1 cellular context compared by ENCODE assay signal in the genomic region with DNA sequence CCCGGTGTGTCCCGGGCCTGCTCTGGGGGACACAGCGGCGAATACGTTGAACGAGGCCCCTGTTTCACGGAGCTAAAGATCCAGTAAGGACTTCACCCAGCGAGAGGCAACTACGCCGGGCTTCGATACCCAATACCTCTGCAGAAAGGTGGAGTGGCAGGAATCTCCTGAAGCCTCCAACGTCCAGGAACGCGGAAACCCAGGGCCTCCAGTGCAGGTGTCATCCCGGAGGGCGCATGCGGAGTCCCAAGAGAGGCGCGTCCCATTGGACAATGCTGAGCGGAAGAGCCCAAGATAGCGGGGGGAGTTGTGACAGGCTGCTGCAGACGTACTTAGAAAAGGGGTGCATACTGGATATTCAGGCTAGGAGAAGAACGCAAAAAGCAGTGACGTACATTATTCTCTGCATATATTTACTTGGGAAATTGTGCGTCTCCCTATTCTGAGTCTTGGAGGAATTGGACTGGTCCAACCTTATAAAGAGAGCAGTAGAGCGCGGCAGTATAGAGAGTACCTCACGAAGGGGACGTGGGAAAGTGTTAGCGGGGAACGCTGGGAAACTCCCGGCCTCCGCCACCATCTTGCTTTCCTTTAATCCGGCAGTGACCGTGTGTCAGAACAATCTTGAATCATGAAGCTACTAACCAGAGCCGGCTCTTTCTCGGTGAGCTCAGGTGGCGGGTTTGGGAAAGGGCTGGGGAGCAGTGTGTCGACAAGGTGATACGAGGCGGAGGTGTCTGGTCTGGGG.
TF ChIP-seq lines count a peak whose summit lies in the region.

A gene (plus strand): TSS at position 569 of the 748 bp plus-strand sequence. CDS start 63 bp downstream, at position 632.

TF ChIP-seq in K562, 482 proteins besides CTCF, POLR2A, EP300 and RAD21 (continued from another document and continues in another):
- TF ChIP-seq, protein P1, sequence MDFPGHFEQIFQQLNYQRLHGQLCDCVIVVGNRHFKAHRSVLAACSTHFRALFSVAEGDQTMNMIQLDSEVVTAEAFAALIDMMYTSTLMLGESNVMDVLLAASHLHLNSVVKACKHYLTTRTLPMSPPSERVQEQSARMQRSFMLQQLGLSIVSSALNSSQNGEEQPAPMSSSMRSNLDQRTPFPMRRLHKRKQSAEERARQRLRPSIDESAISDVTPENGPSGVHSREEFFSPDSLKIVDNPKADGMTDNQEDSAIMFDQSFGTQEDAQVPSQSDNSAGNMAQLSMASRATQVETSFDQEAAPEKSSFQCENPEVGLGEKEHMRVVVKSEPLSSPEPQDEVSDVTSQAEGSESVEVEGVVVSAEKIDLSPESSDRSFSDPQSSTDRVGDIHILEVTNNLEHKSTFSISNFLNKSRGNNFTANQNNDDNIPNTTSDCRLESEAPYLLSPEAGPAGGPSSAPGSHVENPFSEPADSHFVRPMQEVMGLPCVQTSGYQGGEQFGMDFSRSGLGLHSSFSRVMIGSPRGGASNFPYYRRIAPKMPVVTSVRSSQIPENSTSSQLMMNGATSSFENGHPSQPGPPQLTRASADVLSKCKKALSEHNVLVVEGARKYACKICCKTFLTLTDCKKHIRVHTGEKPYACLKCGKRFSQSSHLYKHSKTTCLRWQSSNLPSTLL (IDR thresholded peaks at IDR 0.05), result no peak
- TF ChIP-seq, protein P2, sequence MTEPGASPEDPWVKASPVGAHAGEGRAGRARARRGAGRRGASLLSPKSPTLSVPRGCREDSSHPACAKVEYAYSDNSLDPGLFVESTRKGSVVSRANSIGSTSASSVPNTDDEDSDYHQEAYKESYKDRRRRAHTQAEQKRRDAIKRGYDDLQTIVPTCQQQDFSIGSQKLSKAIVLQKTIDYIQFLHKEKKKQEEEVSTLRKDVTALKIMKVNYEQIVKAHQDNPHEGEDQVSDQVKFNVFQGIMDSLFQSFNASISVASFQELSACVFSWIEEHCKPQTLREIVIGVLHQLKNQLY (CRISPR knock-in tag; conservative IDR thresholded peaks at IDR 0.05), result 0 out of 4 replicates have a peak, but pooled peaks of 1 of the 2 experiments have one; percentile 34
- TF ChIP-seq NCOA1 (IDR thresholded peaks at IDR 0.05; ENCODE audit: low read depth) (no peak), ZNF695 (CRISPR knock-in tag; IDR thresholded peaks at IDR 0.05) (no peak), GABPA (tag; conservative IDR thresholded peaks at IDR 0.05; ENCODE audit: low read depth) (peak; percentile 48; the same call in 1 of the 2 replicates), NFXL1 (CRISPR knock-in tag; IDR thresholded peaks at IDR 0.05) (no peak), GATA2 (CRISPR knock-in tag; IDR thresholded peaks at IDR 0.05) (no peak), HNRNPUL1 (IDR thresholded peaks at IDR 0.05; ENCODE audit: low read length) (no peak), NR1H2 (CRISPR knock-in tag; IDR thresholded peaks at IDR 0.05) (0 out of 2 replicates have a peak, but pooled peaks have one; percentile 69), FOXA3 (CRISPR knock-in tag; conservative IDR thresholded peaks at IDR 0.05 in 1 of 2, IDR thresholded peaks at IDR 0.05 in 1 of 2) (0 out of 4 replicates have a peak, but pooled peaks of 1 of the 2 experiments have one; percentile 65), IRF2 (CRISPR knock-in tag; IDR thresholded peaks at IDR 0.05) (no peak), TGIF2 (CRISPR knock-in tag; IDR thresholded peaks at IDR 0.05) (no peak), DNMT1 (IDR thresholded peaks at IDR 0.05) (no peak), FOXK1 (CRISPR knock-in tag; IDR thresholded peaks at IDR 0.05; ENCODE audit: borderline replicate concordance) (peak; percentile 60; the same call in 1 of the 2 replicates), MED1 (CRISPR knock-in tag; IDR thresholded peaks at IDR 0.05; ENCODE audit: borderline replicate concordance) (no peak), KAT7 (CRISPR knock-in tag; IDR thresholded peaks at IDR 0.05; ENCODE audit: borderline replicate concordance) (no peak), BCOR (IDR thresholded peaks at IDR 0.05) (no peak), EP400 (IDR thresholded peaks at IDR 0.05) (peak; percentile 97), ZNF224 (CRISPR knock-in tag; IDR thresholded peaks at IDR 0.05) (no peak), ZNF583 (CRISPR knock-in tag; IDR thresholded peaks at IDR 0.05) (no peak; the same call in 1 of the 2 replicates), ZNF778 (CRISPR knock-in tag; IDR thresholded peaks at IDR 0.05) (no peak), NFIX (CRISPR knock-in tag; IDR thresholded peaks at IDR 0.05; ENCODE audit: low read depth) (no peak), ZNF274 (IDR thresholded peaks at IDR 0.05; ENCODE audit: borderline replicate concordance, low read depth, low read length) (no peak), SMAD2 (IDR thresholded peaks at IDR 0.05; ENCODE audit: low read depth, low read length) (no peak), ZNF830 (CRISPR knock-in tag; IDR thresholded peaks at IDR 0.05) (no peak), SMAD3 (CRISPR knock-in tag; conservative IDR thresholded peaks at IDR 0.05) (0 out of 2 replicates have a peak, but pooled peaks have one; percentile 24), NFYB (IDR thresholded peaks at IDR 0.05; ENCODE audit: extremely low read depth, insufficient read length) (peak; percentile 61), POLR2B (IDR thresholded peaks at IDR 0.05; ENCODE audit: low read depth, partially characterized antibody) (peak; percentile 81)
- TF ChIP-seq, protein P3, sequence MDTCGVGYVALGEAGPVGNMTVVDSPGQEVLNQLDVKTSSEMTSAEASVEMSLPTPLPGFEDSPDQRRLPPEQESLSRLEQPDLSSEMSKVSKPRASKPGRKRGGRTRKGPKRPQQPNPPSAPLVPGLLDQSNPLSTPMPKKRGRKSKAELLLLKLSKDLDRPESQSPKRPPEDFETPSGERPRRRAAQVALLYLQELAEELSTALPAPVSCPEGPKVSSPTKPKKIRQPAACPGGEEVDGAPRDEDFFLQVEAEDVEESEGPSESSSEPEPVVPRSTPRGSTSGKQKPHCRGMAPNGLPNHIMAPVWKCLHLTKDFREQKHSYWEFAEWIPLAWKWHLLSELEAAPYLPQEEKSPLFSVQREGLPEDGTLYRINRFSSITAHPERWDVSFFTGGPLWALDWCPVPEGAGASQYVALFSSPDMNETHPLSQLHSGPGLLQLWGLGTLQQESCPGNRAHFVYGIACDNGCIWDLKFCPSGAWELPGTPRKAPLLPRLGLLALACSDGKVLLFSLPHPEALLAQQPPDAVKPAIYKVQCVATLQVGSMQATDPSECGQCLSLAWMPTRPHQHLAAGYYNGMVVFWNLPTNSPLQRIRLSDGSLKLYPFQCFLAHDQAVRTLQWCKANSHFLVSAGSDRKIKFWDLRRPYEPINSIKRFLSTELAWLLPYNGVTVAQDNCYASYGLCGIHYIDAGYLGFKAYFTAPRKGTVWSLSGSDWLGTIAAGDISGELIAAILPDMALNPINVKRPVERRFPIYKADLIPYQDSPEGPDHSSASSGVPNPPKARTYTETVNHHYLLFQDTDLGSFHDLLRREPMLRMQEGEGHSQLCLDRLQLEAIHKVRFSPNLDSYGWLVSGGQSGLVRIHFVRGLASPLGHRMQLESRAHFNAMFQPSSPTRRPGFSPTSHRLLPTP (IDR thresholded peaks at IDR 0.05; ENCODE audit: borderline replicate concordance, extremely low read depth, insufficient read length), result no peak
- TF ChIP-seq, protein P4, sequence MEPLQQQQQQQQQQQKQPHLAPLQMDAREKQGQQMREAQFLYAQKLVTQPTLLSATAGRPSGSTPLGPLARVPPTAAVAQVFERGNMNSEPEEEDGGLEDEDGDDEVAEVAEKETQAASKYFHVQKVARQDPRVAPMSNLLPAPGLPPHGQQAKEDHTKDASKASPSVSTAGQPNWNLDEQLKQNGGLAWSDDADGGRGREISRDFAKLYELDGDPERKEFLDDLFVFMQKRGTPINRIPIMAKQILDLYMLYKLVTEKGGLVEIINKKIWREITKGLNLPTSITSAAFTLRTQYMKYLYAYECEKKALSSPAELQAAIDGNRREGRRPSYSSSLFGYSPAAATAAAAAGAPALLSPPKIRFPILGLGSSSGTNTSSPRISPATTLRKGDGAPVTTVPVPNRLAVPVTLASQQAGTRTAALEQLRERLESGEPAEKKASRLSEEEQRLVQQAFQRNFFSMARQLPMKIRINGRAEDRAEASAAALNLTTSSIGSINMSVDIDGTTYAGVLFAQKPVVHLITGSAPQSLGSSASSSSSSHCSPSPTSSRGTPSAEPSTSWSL (CRISPR knock-in tag; IDR thresholded peaks at IDR 0.05; ENCODE audit: borderline replicate concordance), result no peak
- TF ChIP-seq, protein P5, sequence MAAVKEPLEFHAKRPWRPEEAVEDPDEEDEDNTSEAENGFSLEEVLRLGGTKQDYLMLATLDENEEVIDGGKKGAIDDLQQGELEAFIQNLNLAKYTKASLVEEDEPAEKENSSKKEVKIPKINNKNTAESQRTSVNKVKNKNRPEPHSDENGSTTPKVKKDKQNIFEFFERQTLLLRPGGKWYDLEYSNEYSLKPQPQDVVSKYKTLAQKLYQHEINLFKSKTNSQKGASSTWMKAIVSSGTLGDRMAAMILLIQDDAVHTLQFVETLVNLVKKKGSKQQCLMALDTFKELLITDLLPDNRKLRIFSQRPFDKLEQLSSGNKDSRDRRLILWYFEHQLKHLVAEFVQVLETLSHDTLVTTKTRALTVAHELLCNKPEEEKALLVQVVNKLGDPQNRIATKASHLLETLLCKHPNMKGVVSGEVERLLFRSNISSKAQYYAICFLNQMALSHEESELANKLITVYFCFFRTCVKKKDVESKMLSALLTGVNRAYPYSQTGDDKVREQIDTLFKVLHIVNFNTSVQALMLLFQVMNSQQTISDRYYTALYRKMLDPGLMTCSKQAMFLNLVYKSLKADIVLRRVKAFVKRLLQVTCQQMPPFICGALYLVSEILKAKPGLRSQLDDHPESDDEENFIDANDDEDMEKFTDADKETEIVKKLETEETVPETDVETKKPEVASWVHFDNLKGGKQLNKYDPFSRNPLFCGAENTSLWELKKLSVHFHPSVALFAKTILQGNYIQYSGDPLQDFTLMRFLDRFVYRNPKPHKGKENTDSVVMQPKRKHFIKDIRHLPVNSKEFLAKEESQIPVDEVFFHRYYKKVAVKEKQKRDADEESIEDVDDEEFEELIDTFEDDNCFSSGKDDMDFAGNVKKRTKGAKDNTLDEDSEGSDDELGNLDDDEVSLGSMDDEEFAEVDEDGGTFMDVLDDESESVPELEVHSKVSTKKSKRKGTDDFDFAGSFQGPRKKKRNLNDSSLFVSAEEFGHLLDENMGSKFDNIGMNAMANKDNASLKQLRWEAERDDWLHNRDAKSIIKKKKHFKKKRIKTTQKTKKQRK (IDR thresholded peaks at IDR 0.05; ENCODE audit: borderline replicate concordance, low read depth, low read length), result no peak
- TF ChIP-seq, protein P6, sequence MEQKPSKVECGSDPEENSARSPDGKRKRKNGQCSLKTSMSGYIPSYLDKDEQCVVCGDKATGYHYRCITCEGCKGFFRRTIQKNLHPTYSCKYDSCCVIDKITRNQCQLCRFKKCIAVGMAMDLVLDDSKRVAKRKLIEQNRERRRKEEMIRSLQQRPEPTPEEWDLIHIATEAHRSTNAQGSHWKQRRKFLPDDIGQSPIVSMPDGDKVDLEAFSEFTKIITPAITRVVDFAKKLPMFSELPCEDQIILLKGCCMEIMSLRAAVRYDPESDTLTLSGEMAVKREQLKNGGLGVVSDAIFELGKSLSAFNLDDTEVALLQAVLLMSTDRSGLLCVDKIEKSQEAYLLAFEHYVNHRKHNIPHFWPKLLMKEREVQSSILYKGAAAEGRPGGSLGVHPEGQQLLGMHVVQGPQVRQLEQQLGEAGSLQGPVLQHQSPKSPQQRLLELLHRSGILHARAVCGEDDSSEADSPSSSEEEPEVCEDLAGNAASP (IDR thresholded peaks at IDR 0.05), result no peak
- TF ChIP-seq, protein P7, sequence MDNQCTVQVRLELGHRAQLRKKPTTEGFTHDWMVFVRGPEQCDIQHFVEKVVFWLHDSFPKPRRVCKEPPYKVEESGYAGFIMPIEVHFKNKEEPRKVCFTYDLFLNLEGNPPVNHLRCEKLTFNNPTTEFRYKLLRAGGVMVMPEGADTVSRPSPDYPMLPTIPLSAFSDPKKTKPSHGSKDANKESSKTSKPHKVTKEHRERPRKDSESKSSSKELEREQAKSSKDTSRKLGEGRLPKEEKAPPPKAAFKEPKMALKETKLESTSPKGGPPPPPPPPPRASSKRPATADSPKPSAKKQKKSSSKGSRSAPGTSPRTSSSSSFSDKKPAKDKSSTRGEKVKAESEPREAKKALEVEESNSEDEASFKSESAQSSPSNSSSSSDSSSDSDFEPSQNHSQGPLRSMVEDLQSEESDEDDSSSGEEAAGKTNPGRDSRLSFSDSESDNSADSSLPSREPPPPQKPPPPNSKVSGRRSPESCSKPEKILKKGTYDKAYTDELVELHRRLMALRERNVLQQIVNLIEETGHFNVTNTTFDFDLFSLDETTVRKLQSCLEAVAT (IDR thresholded peaks at IDR 0.05), result peak in 1 of 2 experiments; percentile 48; a peak in 1 of 4 replicates
- TF ChIP-seq, protein P8, sequence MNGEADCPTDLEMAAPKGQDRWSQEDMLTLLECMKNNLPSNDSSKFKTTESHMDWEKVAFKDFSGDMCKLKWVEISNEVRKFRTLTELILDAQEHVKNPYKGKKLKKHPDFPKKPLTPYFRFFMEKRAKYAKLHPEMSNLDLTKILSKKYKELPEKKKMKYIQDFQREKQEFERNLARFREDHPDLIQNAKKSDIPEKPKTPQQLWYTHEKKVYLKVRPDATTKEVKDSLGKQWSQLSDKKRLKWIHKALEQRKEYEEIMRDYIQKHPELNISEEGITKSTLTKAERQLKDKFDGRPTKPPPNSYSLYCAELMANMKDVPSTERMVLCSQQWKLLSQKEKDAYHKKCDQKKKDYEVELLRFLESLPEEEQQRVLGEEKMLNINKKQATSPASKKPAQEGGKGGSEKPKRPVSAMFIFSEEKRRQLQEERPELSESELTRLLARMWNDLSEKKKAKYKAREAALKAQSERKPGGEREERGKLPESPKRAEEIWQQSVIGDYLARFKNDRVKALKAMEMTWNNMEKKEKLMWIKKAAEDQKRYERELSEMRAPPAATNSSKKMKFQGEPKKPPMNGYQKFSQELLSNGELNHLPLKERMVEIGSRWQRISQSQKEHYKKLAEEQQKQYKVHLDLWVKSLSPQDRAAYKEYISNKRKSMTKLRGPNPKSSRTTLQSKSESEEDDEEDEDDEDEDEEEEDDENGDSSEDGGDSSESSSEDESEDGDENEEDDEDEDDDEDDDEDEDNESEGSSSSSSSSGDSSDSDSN (IDR thresholded peaks at IDR 0.05; ENCODE audit: borderline replicate concordance in 1 of 2, low read depth in 2 of 2, low read length in 2 of 2), result 0 out of 4 replicates have a peak, but pooled peaks of 1 of the 2 experiments have one; percentile 48
- TF ChIP-seq, protein P9, sequence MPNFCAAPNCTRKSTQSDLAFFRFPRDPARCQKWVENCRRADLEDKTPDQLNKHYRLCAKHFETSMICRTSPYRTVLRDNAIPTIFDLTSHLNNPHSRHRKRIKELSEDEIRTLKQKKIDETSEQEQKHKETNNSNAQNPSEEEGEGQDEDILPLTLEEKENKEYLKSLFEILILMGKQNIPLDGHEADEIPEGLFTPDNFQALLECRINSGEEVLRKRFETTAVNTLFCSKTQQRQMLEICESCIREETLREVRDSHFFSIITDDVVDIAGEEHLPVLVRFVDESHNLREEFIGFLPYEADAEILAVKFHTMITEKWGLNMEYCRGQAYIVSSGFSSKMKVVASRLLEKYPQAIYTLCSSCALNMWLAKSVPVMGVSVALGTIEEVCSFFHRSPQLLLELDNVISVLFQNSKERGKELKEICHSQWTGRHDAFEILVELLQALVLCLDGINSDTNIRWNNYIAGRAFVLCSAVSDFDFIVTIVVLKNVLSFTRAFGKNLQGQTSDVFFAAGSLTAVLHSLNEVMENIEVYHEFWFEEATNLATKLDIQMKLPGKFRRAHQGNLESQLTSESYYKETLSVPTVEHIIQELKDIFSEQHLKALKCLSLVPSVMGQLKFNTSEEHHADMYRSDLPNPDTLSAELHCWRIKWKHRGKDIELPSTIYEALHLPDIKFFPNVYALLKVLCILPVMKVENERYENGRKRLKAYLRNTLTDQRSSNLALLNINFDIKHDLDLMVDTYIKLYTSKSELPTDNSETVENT (CRISPR knock-in tag; IDR thresholded peaks at IDR 0.05), result peak; percentile 95
